ENCODE assay signal across 27 cellular contexts in the genomic region with DNA sequence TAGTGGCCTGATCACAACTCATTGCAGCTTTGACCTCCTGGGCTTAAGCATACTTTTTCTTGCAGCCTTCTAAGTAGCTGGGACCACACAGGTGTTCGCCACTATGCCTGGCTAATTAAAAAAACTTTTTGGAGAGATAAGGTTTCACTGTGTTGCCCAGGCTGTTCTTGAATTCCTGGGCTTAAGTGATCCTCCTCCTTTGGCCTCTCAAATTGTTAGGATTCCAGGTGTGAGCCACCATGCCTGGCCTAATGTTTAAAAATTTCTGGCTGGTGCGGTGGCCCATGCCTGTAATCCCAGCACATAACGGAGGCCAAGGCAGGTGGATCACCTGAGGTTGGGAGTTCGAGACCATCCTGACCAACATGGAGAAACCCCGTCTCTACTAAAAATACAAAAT. TPM values are rescaled to one million over a fixed set of nuclear protein-coding genes. Genes with fewer than 3 reads are reported as not detected.
"Had no signal": no experiment of that assay in that cellular context is flagged by ENCODE, and none has a peak within 500 bp of the region (broad histone marks: within the 10 kb centered on the region; RNA-seq: fewer than 3 reads in every experiment).

No MANE protein-coding gene starts in this region.

- H3K9me3 Mint-ChIP-seq: activated CD8-positive, alpha-beta T cell treated with anti-CD3 and anti-CD28 coated beads for 36 hours; activated naive CD4-positive, alpha-beta T cell treated with anti-CD3 and anti-CD28 coated beads for 36 hours; activated T-cell treated with anti-CD3 and anti-CD28 coated beads, Interleukin-2, amount 50 U/mL, for 4 hours; activated T-helper 17 cell treated with anti-CD3 and anti-CD28 coated beads, Interleukin-2, amount 50 U/mL, for 72 hours had no signal

- DNase-seq: activated CD4-positive, alpha-beta T cell treated with anti-CD3 and anti-CD28 coated beads for 4 hours; activated CD8-positive, alpha-beta T cell treated with anti-CD3 and anti-CD28 coated beads for 36 hours; activated gamma-delta T cell; activated naive CD4-positive, alpha-beta T cell treated with anti-CD3 and anti-CD28 coated beads for 36 hours; activated T-cell treated with anti-CD3 and anti-CD28 coated beads, Interleukin-2, amount 50 U/mL, for 4 hours; amygdala; brain microvascular endothelial cell; IMR-90; Kasumi-1; KBM-7; NCI-H1048; NCI-H146; NCI-H1930; NCI-H345; NCI-H510A; NCI-H526 treated with DMSO at 0.1 percent for 48 hours; NK-92 treated with Interleukin-12 subunit alpha and Interleukin-12 subunit beta, amount 100 ng/mL, for 24 hours; Peyer's patch; SHP77; SW 1271 had no signal

- H3K27ac Mint-ChIP-seq: activated naive CD4-positive, alpha-beta T cell treated with anti-CD3 and anti-CD28 coated beads for 36 hours; activated naive CD8-positive, alpha-beta T cell; activated T-helper 17 cell treated with anti-CD3 and anti-CD28 coated beads, Interleukin-2, amount 50 U/mL, for 72 hours had no signal

- H3K4me3 Mint-ChIP-seq: activated CD8-positive, alpha-beta T cell treated with anti-CD3 and anti-CD28 coated beads for 36 hours; activated naive CD4-positive, alpha-beta T cell treated with anti-CD3 and anti-CD28 coated beads for 36 hours; activated naive CD8-positive, alpha-beta T cell; activated T-cell treated with anti-CD3 and anti-CD28 coated beads, Interleukin-2, amount 50 U/mL, for 4 hours; activated T-helper 17 cell treated with anti-CD3 and anti-CD28 coated beads, Interleukin-2, amount 50 U/mL, for 72 hours had no signal

- H3K4me3 ChIP-seq: cardiac muscle cell, Peyer's patch, SJSA1 had no signal

- ATAC-seq: activated CD4-positive, CD25-positive, alpha-beta regulatory T cell treated with anti-CD3 and anti-CD28 coated beads, Interleukin-2, amount 50 U/mL, for 24 hours; activated CD8-positive, alpha-beta T cell treated with anti-CD3 and anti-CD28 coated beads for 36 hours; activated T-cell treated with anti-CD3 and anti-CD28 coated beads, Interleukin-2, amount 50 U/mL, for 4 hours; activated T-helper 17 cell treated with anti-CD3 and anti-CD28 coated beads, Interleukin-2, amount 50 U/mL, for 72 hours; SK-N-SH treated with all-trans-retinoic acid at 6 μM for 48 hours had no signal

- H3K27me3 ChIP-seq: brain microvascular endothelial cell, cardiac muscle cell, Peyer's patch, SJSA1 had no signal

- H3K9me3 ChIP-seq: Peyer's patch had no signal

- H3K36me3 ChIP-seq: cardiac muscle cell had no signal

- H3K27ac ChIP-seq: brain microvascular endothelial cell, cardiac muscle cell, Peyer's patch, SJSA1 had no signal

- H3K27me3 Mint-ChIP-seq: activated CD8-positive, alpha-beta T cell treated with anti-CD3 and anti-CD28 coated beads for 36 hours; activated naive CD8-positive, alpha-beta T cell; activated T-helper 17 cell treated with anti-CD3 and anti-CD28 coated beads, Interleukin-2, amount 50 U/mL, for 72 hours had no signal

RNA-seq across cellular contexts. Expression of a gene that starts 50.8 kb away (rescaled TPM):
- total RNA-seq: activated naive CD4-positive, alpha-beta T cell treated with anti-CD3 and anti-CD28 coated beads for 36 hours; activated T-cell treated with anti-CD3 and anti-CD28 coated beads, Interleukin-2, amount 50 U/mL, for 4 hours; activated T-helper 17 cell treated with anti-CD3 and anti-CD28 coated beads, Interleukin-2, amount 50 U/mL, for 72 hours; T-helper 1 cell treated with Interleukin-12 subunit alpha and Interleukin-12 subunit beta and Interleukin-4 antibody, amounts not matched to agents 30 ng/mL and 1 ng/mL, for 36 hours had no signal
- polyA plus RNA-seq: IMR-90 had no signal
